ENCODE assay signal across 1 cellular context in genomic region chr13:61391426-61391825, GRCh38.
TF ChIP-seq lines count a peak whose summit lies in the region.

No MANE protein-coding gene starts in this region.

TF ChIP-seq in H1, 55 proteins besides CTCF, POLR2A, EP300 and RAD21 (continued from another document):
- no peak for TF ChIP-seq SP1 (IDR thresholded peaks at IDR 0.05; ENCODE audit: low read depth, low read length)
- TF ChIP-seq GTF2F1 (IDR thresholded peaks at IDR 0.05; ENCODE audit: borderline replicate concordance, low read depth, low read length): no peak
- TF ChIP-seq TBP (IDR thresholded peaks at IDR 0.05; ENCODE audit: low read depth, low read length): no peak
- TF ChIP-seq KDM5A (IDR thresholded peaks at IDR 0.05; ENCODE audit: low read length): no peak
- TF ChIP-seq TEAD4 (IDR thresholded peaks at IDR 0.05; ENCODE audit: low read depth, low read length): no peak
- no peak for TF ChIP-seq RFX5 (IDR thresholded peaks at IDR 0.05; ENCODE audit: borderline replicate concordance, low read depth, low read length)
